ENCODE assay signal across 8 cellular contexts in genomic region chr10:78972947-78973900, GRCh38.
A peak's percentile ranks its signal among the peaks of the same experiment; 100 is the strongest.
DNase-seq lines count a peak whose midpoint lies in the region; ATAC-seq and TF ChIP-seq lines count a peak whose summit lies in the region.

No MANE protein-coding gene starts in this region.

- peaks cover 2% of the 10 kb centered on the region for H3K27me3 ChIP-seq in AG04450 (ENCODE audit: control insufficient read depth, insufficient read depth, low read length)
- peaks cover 0 to 30% (median 0%) of the 10 kb centered on the region in 7 donors for H3K27me3 ChIP-seq in spleen (replicated peaks in 1 of 7)

- no peak overlapping the region for H3K27ac Mint-ChIP-seq in central memory CD8-positive, alpha-beta T cell (ENCODE audit: low read depth)

- POLR2A ChIA-PET in AG04450 (lab: Yijun Ruan, JAX), result interaction anchor here (0.7 to 3.2 kb wide), 11 partner anchors 9 to 711 kb away, joined by 3 to 22 read pairs (median 4); no protein-coding TSS in a partner anchor

- peaks cover 9% of the 10 kb centered on the region for H3K4me1 Mint-ChIP-seq in central memory CD8-positive, alpha-beta T cell

- peak in 1 of 3 donors; percentile 30 for TF ChIP-seq POLR2A in spleen (IDR thresholded peaks at IDR 0.05)

- TF ChIP-seq CTCF in AG04450 (IDR thresholded peaks at IDR 0.05; ENCODE audit: low read depth, low read length) (no peak), spleen (IDR thresholded peaks at IDR 0.05 in 8 of 11, conservative IDR thresholded peaks at IDR 0.05 in 3 of 11) (no peak)

- H3K4me1 ChIP-seq in spleen, result peaks cover 17 to 68% (median 39%) of the 10 kb centered on the region in 6 donors

- no peaks in the 10 kb centered on the region for H3K27me3 Mint-ChIP-seq in central memory CD8-positive, alpha-beta T cell

- peak; percentile 78 for DNase-seq in AG04450 (ENCODE audit: low read depth, low spot score)
- peak; percentile 90 for DNase-seq in NCI-H2227 (lab: John Stamatoyannopoulos, UW; ENCODE audit: unreplicated experiment)
- peak; percentile 21 for DNase-seq in activated CD4-positive, CD25-positive, alpha-beta regulatory T cell treated with anti-CD3 and anti-CD28 coated beads, Interleukin-2, amount 50 U/mL, for 16 hours (ENCODE audit: low read depth, low spot score)
- DNase-seq in central memory CD8-positive, alpha-beta T cell (ENCODE audit: low spot score in 2 of 2), result peak in 1 of 2 donors; percentile 43
- peak; percentile 94 for DNase-seq in iris pigment epithelial cell (ENCODE audit: low read depth)
- peak; percentile 89 for DNase-seq in spleen

- CTCF ChIA-PET in AG04450 (lab: Charles Lee), result interaction anchor here (0.6 to 1.1 kb wide), 4 partner anchors 24 to 128 kb away, joined by 3 to 4 read pairs (median 4); no protein-coding TSS in a partner anchor

- H3K9me3 Mint-ChIP-seq in central memory CD8-positive, alpha-beta T cell, result no peaks in the 10 kb centered on the region

- H3K4me3 Mint-ChIP-seq in central memory CD8-positive, alpha-beta T cell, result peak overlapping the region; percentile 91

- H3K4me3 ChIP-seq in AG04450 (ENCODE audit: low read depth, low read length), result peak overlapping the region; percentile 49
- peak overlapping the region; percentile 30 to 76 (median 47) for H3K4me3 ChIP-seq in spleen

- WGBS in spleen, 5 donors, result 11 to 45% (median 12%) methylated on average over 14 to 48 of the region's 49 CpGs

- H3K27ac ChIP-seq in AG04450 (ENCODE audit: low read depth, low read length) (peak overlapping the region; percentile 96), spleen (peak overlapping the region; percentile 65 to 94 (median 86))

- ATAC-seq in GM18909 (IDR thresholded peaks at IDR 0.05; ENCODE audit: poor library complexity, unreplicated experiment) (peak; percentile 90), HG03175 (IDR thresholded peaks at IDR 0.05; ENCODE audit: unreplicated experiment) (peak; percentile 85)
- peak; percentile 74 for ATAC-seq in central memory CD8-positive, alpha-beta T cell (replicated peaks; ENCODE audit: extremely low read depth, poor library complexity, severe bottlenecking)

- no peaks in the 10 kb centered on the region for H3K36me3 ChIP-seq in spleen

- H3K36me3 Mint-ChIP-seq in central memory CD8-positive, alpha-beta T cell (ENCODE audit: insufficient read depth), result peaks cover 6% of the 10 kb centered on the region

- intact Hi-C loops in spleen (cut with DNase I; ENCODE audit: low total_unique reads), result loop anchor here (5.0 kb wide), 1 partner anchor 94 kb away; the partner anchor contains the start of gene ZMIZ1

- H3K9me3 ChIP-seq in AG04450 (ENCODE audit: control insufficient read depth, insufficient read depth, low read length), result no peaks in the 10 kb centered on the region
- H3K9me3 ChIP-seq in spleen, result no peaks in the 10 kb centered on the region
